In genomic region chr5:87099967-87100366, GRCh38 we compare ENCODE assay signal across 1 cellular context.
TF ChIP-seq lines count a peak whose summit lies in the region.

No MANE protein-coding gene starts in this region.

TF ChIP-seq in A549, 52 proteins besides CTCF, POLR2A, EP300 and RAD21 (continued from another document):
- TF ChIP-seq REST (IDR thresholded peaks at IDR 0.05) (no peak), NPAS2 (CRISPR knock-in tag; IDR thresholded peaks at IDR 0.05; ENCODE audit: borderline replicate concordance) (no peak), RARB (CRISPR knock-in tag; IDR thresholded peaks at IDR 0.05) (no peak), BHLHE40 (IDR thresholded peaks at IDR 0.05; ENCODE audit: low read depth, low read length) (no peak), EHF (CRISPR knock-in tag; IDR thresholded peaks at IDR 0.05) (no peak), ESRRA (IDR thresholded peaks at IDR 0.05; ENCODE audit: borderline replicate concordance, low read length) (no peak), GATA3 (IDR thresholded peaks at IDR 0.05; ENCODE audit: borderline replicate concordance) (no peak), PHF8 (IDR thresholded peaks at IDR 0.05; ENCODE audit: borderline replicate concordance, low read depth) (no peak), RCOR1 (IDR thresholded peaks at IDR 0.05; ENCODE audit: low read depth, low read length) (no peak), JUN (IDR thresholded peaks at IDR 0.05) (no peak), KDM5A (IDR thresholded peaks at IDR 0.05) (no peak)
TF ChIP-seq in A549: peak in this region for 0.
